ENCODE assay signal across 9 cellular contexts in genomic region chr20:51412333-51412761, GRCh38.
DNase-seq lines count a peak whose midpoint lies in the region; ATAC-seq and TF ChIP-seq lines count a peak whose summit lies in the region.
"Had no signal": no experiment of that assay in that cellular context is flagged by ENCODE, and none has a peak within 500 bp of the region (broad histone marks: within the 10 kb centered on the region; RNA-seq: fewer than 3 reads in every experiment).

No MANE protein-coding gene starts in this region.

- H3K4me1 Mint-ChIP-seq in CD4-positive, CD25-positive, alpha-beta regulatory T cell, result peaks cover 15 to 63% (median 38%) of the 10 kb centered on the region in 4 donors

- 3 to 7% (median 4%) methylated on average over 10 of the region's 10 CpGs for WGBS in ovary, 3 donors

- peak overlapping the region in 2 of 4 donors; percentile 38 to 60 for H3K4me3 Mint-ChIP-seq in CD4-positive, CD25-positive, alpha-beta regulatory T cell

- H3K9me3 ChIP-seq in CD4-positive, CD25-positive, alpha-beta regulatory T cell (ENCODE audit: control insufficient read depth in 2 of 2, low read length in 2 of 2), result peaks cover 0 to 6% of the 10 kb centered on the region in 2 experiments
- H3K9me3 ChIP-seq in Peyer's patch (no peaks in the 10 kb centered on the region), ovary (no peaks in the 10 kb centered on the region)
- H3K9me3 ChIP-seq: upper lobe of left lung had no signal

- no peaks in the 10 kb centered on the region for H3K27me3 Mint-ChIP-seq in CD4-positive, CD25-positive, alpha-beta regulatory T cell

- H3K36me3 Mint-ChIP-seq in CD4-positive, CD25-positive, alpha-beta regulatory T cell, result peaks cover 28% of the 10 kb centered on the region

- TF ChIP-seq POLR2A in Peyer's patch (IDR thresholded peaks at IDR 0.05), result no peak
- no peak for TF ChIP-seq POLR2A in ovary (IDR thresholded peaks at IDR 0.05)

- DNase-seq in CD4-positive, CD25-positive, alpha-beta regulatory T cell, result no peak
- no peak for DNase-seq in Peyer's patch
- peak; percentile 36 for DNase-seq in fibroblast of pulmonary artery (ENCODE audit: low read depth)
- DNase-seq in ovary, result peak; percentile 28 to 57 (median 40)
- no peak for DNase-seq in NCI-H524 treated with DMSO at 0.1 percent for 48 hours (lab: John Stamatoyannopoulos, UW)
- no peak for DNase-seq in GM10266 (ENCODE audit: extremely low spot score)
- DNase-seq in NCI-H510A treated with DMSO at 0.1 percent for 48 hours (lab: John Stamatoyannopoulos, UW), result no peak

- no peak for TF ChIP-seq CTCF in Peyer's patch (IDR thresholded peaks at IDR 0.05)
- TF ChIP-seq CTCF in fibroblast of pulmonary artery (IDR thresholded peaks at IDR 0.05; ENCODE audit: low read length, missing control alignments), result no peak
- no peak for TF ChIP-seq CTCF in ovary (IDR thresholded peaks at IDR 0.05)
- TF ChIP-seq CTCF in GM10266 (IDR thresholded peaks at IDR 0.05; ENCODE audit: control insufficient read depth, insufficient read depth, low read depth, missing control alignments), result no peak

- H3K4me1 ChIP-seq in CD4-positive, CD25-positive, alpha-beta regulatory T cell (ENCODE audit: control insufficient read depth, insufficient read depth, low read length, poor library complexity, severe bottlenecking), result peaks cover 44% of the 10 kb centered on the region
- H3K4me1 ChIP-seq in Peyer's patch, result peaks cover 0 to 40% (median 19%) of the 10 kb centered on the region in 4 donors
- H3K4me1 ChIP-seq in ovary (ENCODE audit: insufficient read depth), result peaks cover 11% of the 10 kb centered on the region

- no peak for ATAC-seq in CD4-positive, CD25-positive, alpha-beta regulatory T cell (ENCODE audit: low read depth in 2 of 2)
- no peak for ATAC-seq in GM19324 (IDR thresholded peaks at IDR 0.05; ENCODE audit: low FRiP score, unreplicated experiment)

- peaks cover 24% of the 10 kb centered on the region for H3K36me3 ChIP-seq in CD4-positive, CD25-positive, alpha-beta regulatory T cell (ENCODE audit: control insufficient read depth, insufficient read depth, low read length)
- H3K36me3 ChIP-seq in Peyer's patch, result peaks cover 0 to 5% (median 0%) of the 10 kb centered on the region in 3 donors
- no peaks in the 10 kb centered on the region for H3K36me3 ChIP-seq in ovary
- H3K36me3 ChIP-seq: upper lobe of left lung had no signal

- no peak overlapping the region for H3K4me3 ChIP-seq in CD4-positive, CD25-positive, alpha-beta regulatory T cell (ENCODE audit: low read depth, low read length)
- H3K4me3 ChIP-seq in Peyer's patch (no peak overlapping the region), fibroblast of pulmonary artery (replicated peaks; ENCODE audit: low read depth, low read length) (no peak overlapping the region), ovary (no peak overlapping the region)
- H3K4me3 ChIP-seq: upper lobe of left lung had no signal

- intact Hi-C loops in ovary (cut with DNase I), result no loop called here

- H3K27ac Mint-ChIP-seq in CD4-positive, CD25-positive, alpha-beta regulatory T cell, result peak overlapping the region in 2 of 3 donors; percentile 62 to 79

- H3K27ac ChIP-seq in CD4-positive, CD25-positive, alpha-beta regulatory T cell (ENCODE audit: insufficient read depth, low read length, poor library complexity, severe bottlenecking), result no peak overlapping the region
- peak overlapping the region; percentile 27 to 55 (median 40) for H3K27ac ChIP-seq in Peyer's patch
- H3K27ac ChIP-seq in ovary, result peak overlapping the region in 1 of 2 donors; percentile 13

- TF ChIP-seq EP300 in ovary (IDR thresholded peaks at IDR 0.05), result no peak

- H3K9me3 Mint-ChIP-seq in CD4-positive, CD25-positive, alpha-beta regulatory T cell, result peaks cover 0 to 3% (median 0%) of the 10 kb centered on the region in 7 donors

- no peaks in the 10 kb centered on the region for H3K27me3 ChIP-seq in CD4-positive, CD25-positive, alpha-beta regulatory T cell (ENCODE audit: control insufficient read depth, insufficient read depth, low read length)
- H3K27me3 ChIP-seq in Peyer's patch (no peaks in the 10 kb centered on the region), ovary (no peaks in the 10 kb centered on the region)
- H3K27me3 ChIP-seq: upper lobe of left lung had no signal

Comparison
In these comparisons a context has a peak if more than half of its experiments do, and no peak if none do; other contexts are left out.
1. DNase-seq: peak in fibroblast of pulmonary artery (single experiment) and ovary (5 of 5); none in CD4-positive, CD25-positive, alpha-beta regulatory T cell (0 of 3), Peyer's patch (0 of 3), NCI-H524 treated with DMSO at 0.1 percent for 48 hours (single experiment), GM10266 (single experiment) and NCI-H510A treated with DMSO at 0.1 percent for 48 hours (single experiment).